8 cellular contexts compared by ENCODE assay signal in the genomic region with DNA sequence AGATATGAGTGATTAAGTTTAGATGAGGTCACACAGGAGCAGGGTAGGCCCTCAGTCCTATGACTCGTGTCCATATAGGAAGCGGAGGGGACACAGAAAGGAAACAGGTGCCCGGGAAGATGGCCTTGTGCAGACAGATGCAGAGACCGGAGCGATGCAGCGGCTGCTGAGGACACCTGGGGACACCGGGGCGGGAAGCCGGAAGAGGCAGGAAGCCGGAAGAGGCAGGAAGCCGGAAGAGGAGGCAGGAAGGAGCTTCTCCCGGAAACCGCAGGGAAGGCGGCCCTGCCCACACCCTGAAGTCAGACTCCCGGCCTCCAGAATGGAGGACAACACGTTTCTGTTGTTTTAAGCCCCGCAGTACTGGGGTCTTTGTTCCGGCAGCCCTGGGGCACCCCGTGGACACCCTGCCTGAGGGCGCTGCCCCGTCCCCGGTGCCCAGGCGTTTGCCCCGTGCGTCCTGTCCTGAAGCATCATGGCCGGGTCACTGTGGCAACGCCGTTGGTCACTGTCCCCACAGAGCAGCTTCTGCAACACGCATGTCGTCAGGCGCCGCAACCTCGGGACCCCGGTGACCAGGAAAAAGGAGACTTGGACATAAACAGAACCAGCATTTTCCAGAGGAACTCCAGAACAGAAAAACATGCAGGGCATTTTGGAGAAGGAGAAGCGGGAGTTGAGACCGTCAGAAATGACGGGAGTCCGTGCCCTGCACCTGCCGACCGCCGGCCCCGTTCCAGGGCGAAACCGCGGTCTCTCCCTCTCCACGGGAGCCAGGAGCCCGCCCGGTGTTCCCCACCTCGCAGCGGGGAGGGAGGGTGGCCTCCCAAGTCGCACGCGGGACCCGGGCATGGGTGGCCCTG.
A peak's percentile ranks its signal among the peaks of the same experiment; 100 is the strongest.
DNase-seq lines count a peak whose midpoint lies in the region; ATAC-seq and TF ChIP-seq lines count a peak whose summit lies in the region.

No MANE protein-coding gene starts in this region.

- peaks cover 0 to 5% of the 10 kb centered on the region in 2 donors for H3K27me3 ChIP-seq in naive thymus-derived CD4-positive, alpha-beta T cell (ENCODE audit: control insufficient read depth in 2 of 2, insufficient read depth in 2 of 2, low read length in 2 of 2)

- H3K36me3 Mint-ChIP-seq in activated T-helper 2 cell treated with anti-CD3 and anti-CD28 coated beads, Interferon-gamma antibody, Interleukin-2, Interleukin-4, amounts not matched to agents 10 μg/mL and 5 μg/mL and 100 μg/mL, durations not matched to agents 14 hours and 24 hours and 36 hours (ENCODE audit: low read depth): no peaks in the 10 kb centered on the region
- no peaks in the 10 kb centered on the region for H3K36me3 Mint-ChIP-seq in naive thymus-derived CD4-positive, alpha-beta T cell

- peak; percentile 32 for DNase-seq in NCI-H1105 (lab: John Stamatoyannopoulos, UW)
- DNase-seq in activated T-helper 2 cell treated with anti-CD3 and anti-CD28 coated beads, Interferon-gamma antibody, Interleukin-2, Interleukin-4, amounts not matched to agents 10 μg/mL and 5 μg/mL and 100 μg/mL, durations not matched to agents 14 hours and 24 hours and 36 hours (ENCODE audit: low spot score): no peak
- DNase-seq in naive thymus-derived CD4-positive, alpha-beta T cell: peak in 5 of 9 donors; percentile 21 to 34 (median 24)
- DNase-seq in cerebellum (ENCODE audit: low spot score): no peak
- DNase-seq in hypothalamus (lab: John Stamatoyannopoulos, UW): no peak
- no peak for DNase-seq in HuH-7 (ENCODE audit: low spot score)
- no peak for DNase-seq in DMS53 treated with DMSO at 0.1 percent for 48 hours (lab: John Stamatoyannopoulos, UW; ENCODE audit: unreplicated experiment)

- peaks cover 5 to 10% of the 10 kb centered on the region in 2 donors for H3K4me1 ChIP-seq in naive thymus-derived CD4-positive, alpha-beta T cell (ENCODE audit: control insufficient read depth in 2 of 2, insufficient read depth in 2 of 2, low read length in 2 of 2)

- peak overlapping the region; percentile 69 for H3K4me3 ChIP-seq in naive thymus-derived CD4-positive, alpha-beta T cell (ENCODE audit: low read length)

- CTCF ChIA-PET in naive thymus-derived CD4-positive, alpha-beta T cell (lab: Charles Lee): interaction anchor here (1.5 kb wide), 1 partner anchor 677 kb away, joined by 3 read pairs; no protein-coding TSS in a partner anchor

- peaks cover 28% of the 10 kb centered on the region for H3K27me3 Mint-ChIP-seq in activated T-helper 2 cell treated with anti-CD3 and anti-CD28 coated beads, Interferon-gamma antibody, Interleukin-2, Interleukin-4, amounts not matched to agents 10 μg/mL and 5 μg/mL and 100 μg/mL, durations not matched to agents 14 hours and 24 hours and 36 hours (ENCODE audit: low read depth)
- peaks cover 10 to 36% (median 19%) of the 10 kb centered on the region in 5 donors for H3K27me3 Mint-ChIP-seq in naive thymus-derived CD4-positive, alpha-beta T cell

- peak overlapping the region; percentile 93 for H3K4me3 Mint-ChIP-seq in activated T-helper 2 cell treated with anti-CD3 and anti-CD28 coated beads, Interferon-gamma antibody, Interleukin-2, Interleukin-4, amounts not matched to agents 10 μg/mL and 5 μg/mL and 100 μg/mL, durations not matched to agents 14 hours and 24 hours and 36 hours (ENCODE audit: low read depth)
- peak overlapping the region; percentile 86 to 99 (median 96) for H3K4me3 Mint-ChIP-seq in naive thymus-derived CD4-positive, alpha-beta T cell

- H3K9me3 ChIP-seq in naive thymus-derived CD4-positive, alpha-beta T cell (ENCODE audit: control insufficient read depth in 2 of 3, low read length in 3 of 3): no peaks in the 10 kb centered on the region

- peak overlapping the region; percentile 38 for H3K27ac ChIP-seq in C4-2B
- H3K27ac ChIP-seq in naive thymus-derived CD4-positive, alpha-beta T cell (ENCODE audit: low read depth, low read length): peak overlapping the region; percentile 65

- POLR2A ChIA-PET in naive thymus-derived CD4-positive, alpha-beta T cell (lab: Charles Lee): no interaction called here

- intact Hi-C loops in activated T-helper 2 cell treated with anti-CD3 and anti-CD28 coated beads, Interferon-gamma antibody, Interleukin-2, Interleukin-4, amounts not matched to agents 10 μg/mL and 5 μg/mL and 100 μg/mL, durations not matched to agents 14 hours and 24 hours and 36 hours (cut with micrococcal nuclease): no loop called here
- intact Hi-C loops in naive thymus-derived CD4-positive, alpha-beta T cell (cut with micrococcal nuclease): loop anchor here in 1 of 2 donors (5.0 kb wide), 1 partner anchor 67 kb away; no protein-coding TSS in a partner anchor

- no peaks in the 10 kb centered on the region for H3K9me3 Mint-ChIP-seq in activated T-helper 2 cell treated with anti-CD3 and anti-CD28 coated beads, Interferon-gamma antibody, Interleukin-2, Interleukin-4, amounts not matched to agents 10 μg/mL and 5 μg/mL and 100 μg/mL, durations not matched to agents 14 hours and 24 hours and 36 hours
- H3K9me3 Mint-ChIP-seq in naive thymus-derived CD4-positive, alpha-beta T cell: no peaks in the 10 kb centered on the region

- no peaks in the 10 kb centered on the region for H3K36me3 ChIP-seq in naive thymus-derived CD4-positive, alpha-beta T cell (ENCODE audit: control insufficient read depth in 2 of 3, insufficient read depth in 3 of 3, low read length in 3 of 3)

- peak overlapping the region; percentile 75 for H3K27ac Mint-ChIP-seq in activated T-helper 2 cell treated with anti-CD3 and anti-CD28 coated beads, Interferon-gamma antibody, Interleukin-2, Interleukin-4, amounts not matched to agents 10 μg/mL and 5 μg/mL and 100 μg/mL, durations not matched to agents 14 hours and 24 hours and 36 hours
- peak overlapping the region; percentile 82 to 97 (median 93) for H3K27ac Mint-ChIP-seq in naive thymus-derived CD4-positive, alpha-beta T cell

- H3K4me1 Mint-ChIP-seq in activated T-helper 2 cell treated with anti-CD3 and anti-CD28 coated beads, Interferon-gamma antibody, Interleukin-2, Interleukin-4, amounts not matched to agents 10 μg/mL and 5 μg/mL and 100 μg/mL, durations not matched to agents 14 hours and 24 hours and 36 hours (ENCODE audit: low read depth): peaks cover 8% of the 10 kb centered on the region
- H3K4me1 Mint-ChIP-seq in naive thymus-derived CD4-positive, alpha-beta T cell: peaks cover 3 to 35% (median 24%) of the 10 kb centered on the region in 7 donors

- ATAC-seq in naive thymus-derived CD4-positive, alpha-beta T cell: no peak

- TF ChIP-seq CTCF in C4-2B (conservative IDR thresholded peaks at IDR 0.05): no peak

Comparison
In these comparisons a context has a peak if more than half of its experiments do, and no peak if none do; other contexts are left out.
1. DNase-seq: peak in NCI-H1105 (single experiment) and naive thymus-derived CD4-positive, alpha-beta T cell (5 of 9); none in activated T-helper 2 cell treated with anti-CD3 and anti-CD28 coated beads, Interferon-gamma antibody, Interleukin-2, Interleukin-4, amounts not matched to agents 10 μg/mL and 5 μg/mL and 100 μg/mL, durations not matched to agents 14 hours and 24 hours and 36 hours (single experiment), cerebellum (single experiment), hypothalamus (0 of 51), HuH-7 (single experiment) and DMS53 treated with DMSO at 0.1 percent for 48 hours (single experiment).